In genomic region chr22:33382427-33382826, GRCh38 we compare ENCODE assay signal across 19 cellular contexts.
A peak's percentile ranks its signal among the peaks of the same experiment; 100 is the strongest.
DNase-seq lines count a peak whose midpoint lies in the region; ATAC-seq and TF ChIP-seq lines count a peak whose summit lies in the region.
"Had no signal": no experiment of that assay in that cellular context is flagged by ENCODE, and none has a peak within 500 bp of the region (broad histone marks: within the 10 kb centered on the region; RNA-seq: fewer than 3 reads in every experiment).

No MANE protein-coding gene starts in this region.

- no peaks in the 10 kb centered on the region for H3K27me3 Mint-ChIP-seq in mesothelial cell of epicardium (ENCODE audit: low read depth)
- H3K27me3 Mint-ChIP-seq in activated CD4-positive, alpha-beta T cell treated with anti-CD3 and anti-CD28 coated beads, Interleukin-2, amount 10 ng/mL, durations not matched to agents 24 days and 14 days: no peaks in the 10 kb centered on the region
- H3K27me3 Mint-ChIP-seq: CD4-positive, alpha-beta memory T cell had no signal

- H3K4me3 ChIP-seq in heart left ventricle: no peak overlapping the region
- no peak overlapping the region for H3K4me3 ChIP-seq in dorsolateral prefrontal cortex
- H3K4me3 ChIP-seq: GM12878, GM23338 had no signal

- TF ChIP-seq CTCF in heart left ventricle (IDR thresholded peaks at IDR 0.05) (no peak), dorsolateral prefrontal cortex (IDR thresholded peaks at IDR 0.05 in 54 of 56, conservative IDR thresholded peaks at IDR 0.05 in 2 of 56; ENCODE audit: low read depth in 1 of 56, partially characterized antibody in 56 of 56) (no peak), mesothelial cell of epicardium (IDR thresholded peaks at IDR 0.05; ENCODE audit: unreplicated experiment) (no peak)

- peaks cover 15% of the 10 kb centered on the region for H3K36me3 Mint-ChIP-seq in mesothelial cell of epicardium
- no peaks in the 10 kb centered on the region for H3K36me3 Mint-ChIP-seq in activated CD4-positive, alpha-beta T cell treated with anti-CD3 and anti-CD28 coated beads, Interleukin-2, amount 10 ng/mL, durations not matched to agents 24 days and 14 days (ENCODE audit: low read depth)

- no peak for TF ChIP-seq POLR2A in heart left ventricle (IDR thresholded peaks at IDR 0.05)

- ATAC-seq in Right ventricle myocardium inferior (no peak), heart left ventricle (no peak), GM19023 (IDR thresholded peaks at IDR 0.05; ENCODE audit: unreplicated experiment) (no peak)
- ATAC-seq: GM12878, GM23338, Panc1 had no signal

- peak overlapping the region; percentile 71 for H3K27ac Mint-ChIP-seq in mesothelial cell of epicardium
- H3K27ac Mint-ChIP-seq in activated CD4-positive, alpha-beta T cell treated with anti-CD3 and anti-CD28 coated beads, Interleukin-2, amount 10 ng/mL, durations not matched to agents 24 days and 14 days: no peak overlapping the region
- H3K27ac Mint-ChIP-seq: CD4-positive, alpha-beta memory T cell; GM23338 had no signal

- 87 to 91% (median 90%) methylated on average over 7 of the region's 7 CpGs for WGBS in heart left ventricle, 4 donors

- DNase-seq in Right ventricle myocardium inferior (ENCODE audit: missing footprints): peak; percentile 20
- no peak for DNase-seq in heart left ventricle
- DNase-seq in dorsolateral prefrontal cortex: peak in 1 of 10 donors; percentile 8
- DNase-seq in mesothelial cell of epicardium (ENCODE audit: low spot score in 2 of 2, unreplicated experiment in 2 of 2): no peak
- no peak for DNase-seq in activated CD4-positive, alpha-beta T cell treated with anti-CD3 and anti-CD28 coated beads, Interleukin-2, amount 10 ng/mL, durations not matched to agents 24 days and 14 days
- no peak for DNase-seq in cerebellar nuclear complex (lab: John Stamatoyannopoulos, UW)
- DNase-seq in NCI-H1436 treated with DMSO at 0.1 percent for 48 hours (lab: John Stamatoyannopoulos, UW): no peak
- DNase-seq: 8988T; CD4-positive, alpha-beta memory T cell; DND-41; GDM1; NCI-H187 treated with DMSO at 0.1 percent for 48 hours; NCI-H2171; NCI-H748 treated with DMSO at 0.1 percent for 48 hours; SHP77 had no signal

- H3K27me3 ChIP-seq in heart left ventricle: no peaks in the 10 kb centered on the region
- H3K27me3 ChIP-seq in dorsolateral prefrontal cortex: no peaks in the 10 kb centered on the region

- no peak overlapping the region for H3K4me3 Mint-ChIP-seq in mesothelial cell of epicardium
- no peak overlapping the region for H3K4me3 Mint-ChIP-seq in activated CD4-positive, alpha-beta T cell treated with anti-CD3 and anti-CD28 coated beads, Interleukin-2, amount 10 ng/mL, durations not matched to agents 24 days and 14 days
- H3K4me3 Mint-ChIP-seq: CD4-positive, alpha-beta memory T cell; GM23338 had no signal

- H3K36me3 ChIP-seq in heart left ventricle: peaks cover 0 to 40% (median 14%) of the 10 kb centered on the region in 9 donors

- H3K27ac ChIP-seq in heart left ventricle (no peak overlapping the region), dorsolateral prefrontal cortex (peak overlapping the region in 36 of 59 donors; percentile 3 to 82 (median 60))

- H3K4me1 Mint-ChIP-seq in mesothelial cell of epicardium: peaks cover 19% of the 10 kb centered on the region
- H3K4me1 Mint-ChIP-seq in activated CD4-positive, alpha-beta T cell treated with anti-CD3 and anti-CD28 coated beads, Interleukin-2, amount 10 ng/mL, durations not matched to agents 24 days and 14 days: no peaks in the 10 kb centered on the region
- H3K4me1 Mint-ChIP-seq: CD4-positive, alpha-beta memory T cell; GM23338 had no signal

- H3K9me3 Mint-ChIP-seq in mesothelial cell of epicardium: peaks cover 18% of the 10 kb centered on the region
- peaks cover 7% of the 10 kb centered on the region for H3K9me3 Mint-ChIP-seq in activated CD4-positive, alpha-beta T cell treated with anti-CD3 and anti-CD28 coated beads, Interleukin-2, amount 10 ng/mL, durations not matched to agents 24 days and 14 days

- intact Hi-C loops in Right ventricle myocardium inferior (cut with DNase I) (no loop called here), heart left ventricle (cut with DNase I) (no loop called here), dorsolateral prefrontal cortex (cut with DNase I) (no loop called here)
- intact Hi-C loops in activated CD4-positive, alpha-beta T cell treated with anti-CD3 and anti-CD28 coated beads, Interleukin-2, amount 10 ng/mL, durations not matched to agents 24 days and 14 days (cut with micrococcal nuclease): no loop called here

- H3K9me3 ChIP-seq in heart left ventricle: peaks cover 0 to 14% (median 8%) of the 10 kb centered on the region in 12 donors

- H3K4me1 ChIP-seq in heart left ventricle: no peaks in the 10 kb centered on the region

Comparison
In these comparisons a context has a peak if more than half of its experiments do, and no peak if none do; other contexts are left out.
1. H3K27ac ChIP-seq: peak in dorsolateral prefrontal cortex (36 of 59); none in heart left ventricle (0 of 12).